ENCODE assay signal across 24 cellular contexts in the genomic region with DNA sequence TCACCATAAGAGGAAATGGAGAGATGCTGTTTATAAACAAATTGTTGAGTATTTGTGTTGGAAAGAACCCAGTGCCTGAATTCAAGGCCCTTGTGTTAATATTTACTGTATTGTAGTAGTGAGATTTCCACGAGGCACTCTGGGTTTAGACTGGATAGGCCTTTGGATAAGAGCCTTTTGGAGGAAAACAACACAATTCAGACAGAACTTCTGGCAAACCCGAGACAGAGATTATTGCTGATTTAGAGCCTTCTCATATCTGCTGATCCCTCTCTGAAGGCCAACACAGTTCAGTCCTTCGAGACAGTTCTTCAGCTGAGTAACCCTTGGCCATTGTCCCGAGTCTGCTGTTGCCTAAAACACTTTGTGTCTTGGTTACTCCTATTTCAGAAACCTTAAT. TPM values are rescaled to one million over a fixed set of nuclear protein-coding genes. Genes with fewer than 3 reads are reported as not detected.
DNase-seq lines count a peak whose midpoint lies in the region; ATAC-seq, FAIRE-seq and TF ChIP-seq lines count a peak whose summit lies in the region.
"Had no signal": no experiment of that assay in that cellular context is flagged by ENCODE, and none has a peak within 500 bp of the region (broad histone marks: within the 10 kb centered on the region; RNA-seq: fewer than 3 reads in every experiment).

No MANE protein-coding gene starts in this region.

- TF ChIP-seq CTCF in astrocyte (IDR thresholded peaks at IDR 0.05; ENCODE audit: insufficient read depth, low read depth, low read length) (no peak), gastroesophageal sphincter (IDR thresholded peaks at IDR 0.05) (no peak), mucosa of descending colon (IDR thresholded peaks at IDR 0.05) (no peak), thoracic aorta (IDR thresholded peaks at IDR 0.05) (no peak), WERI-Rb-1 (IDR thresholded peaks at IDR 0.05; ENCODE audit: low read depth, low read length) (no peak), progenitor cell of endocrine pancreas (IDR thresholded peaks at IDR 0.05; ENCODE audit: unreplicated experiment) (no peak)

- DNase-seq in astrocyte (ENCODE audit: low read depth) (no peak), mucosa of descending colon (peak in 1 of 3 donors; percentile 56), thoracic aorta (ENCODE audit: low spot score) (no peak), WERI-Rb-1 (no peak), cortex of kidney (lab: John Stamatoyannopoulos, UW) (no peak), progenitor cell of endocrine pancreas (ENCODE audit: low spot score, unreplicated experiment) (no peak)
- DNase-seq: activated CD4-positive, CD25-positive, alpha-beta regulatory T cell; activated CD8-positive, alpha-beta T cell treated with anti-CD3 and anti-CD28 coated beads, Interleukin-2, amount 10 ng/mL, durations not matched to agents 7 days and 5 days; activated T-cell treated with anti-CD3 and anti-CD28 coated beads, Interleukin-2, amount 50 U/mL, for 48 hours; brain microvascular endothelial cell; CD8-positive, alpha-beta T cell; DMS53; dorsolateral prefrontal cortex; head of caudate nucleus; NCI-H1417 treated with DMSO at 0.1 percent for 48 hours; NCI-H446; SIG-M5 had no signal

- H3K27me3 Mint-ChIP-seq in astrocyte (ENCODE audit: low read depth, unreplicated experiment) (no peaks in the 10 kb centered on the region), progenitor cell of endocrine pancreas (no peaks in the 10 kb centered on the region)
- H3K27me3 Mint-ChIP-seq: stimulated activated naive CD8-positive, alpha-beta T cell treated with anti-CD3 and anti-CD28 coated beads, Interleukin-15, Interleukin-2, amounts not matched to agents 100 ng/mL and 50 ng/mL, for 24 hours had no signal

- H3K36me3 ChIP-seq in astrocyte (ENCODE audit: insufficient read depth, low read length): peaks cover 10% of the 10 kb centered on the region
- H3K36me3 ChIP-seq in gastroesophageal sphincter: peaks cover 0 to 8% of the 10 kb centered on the region in 2 donors
- no peaks in the 10 kb centered on the region for H3K36me3 ChIP-seq in mucosa of descending colon (ENCODE audit: low read depth)
- peaks cover 36% of the 10 kb centered on the region for H3K36me3 ChIP-seq in thoracic aorta
- peaks cover 7% of the 10 kb centered on the region for H3K36me3 ChIP-seq in WERI-Rb-1

- H3K4me1 ChIP-seq in astrocyte (ENCODE audit: insufficient read depth, low read length) (peaks cover 52% of the 10 kb centered on the region), gastroesophageal sphincter (peaks cover 0 to 26% (median 3%) of the 10 kb centered on the region in 3 donors), mucosa of descending colon (ENCODE audit: low read depth) (no peaks in the 10 kb centered on the region), thoracic aorta (ENCODE audit: control insufficient read depth in 1 of 2, low read depth in 2 of 2) (peaks cover 66 to 100% of the 10 kb centered on the region in 2 donors)

- TF ChIP-seq EP300 in gastroesophageal sphincter (IDR thresholded peaks at IDR 0.05): no peak

- ATAC-seq in gastroesophageal sphincter (peak; percentile 37), mucosa of descending colon (peak; percentile 28), thoracic aorta (ENCODE audit: insufficient number of reproducible peaks, low FRiP score, low read depth) (no peak), HG02970 (IDR thresholded peaks at IDR 0.05; ENCODE audit: low FRiP score, unreplicated experiment) (no peak)
- ATAC-seq: activated CD8-positive, alpha-beta T cell treated with anti-CD3 and anti-CD28 coated beads, Interleukin-2, amount 10 ng/mL, durations not matched to agents 7 days and 5 days; CD8-positive, alpha-beta T cell had no signal

- H3K9me3 Mint-ChIP-seq in astrocyte (ENCODE audit: unreplicated experiment) (no peaks in the 10 kb centered on the region), progenitor cell of endocrine pancreas (ENCODE audit: low read depth) (no peaks in the 10 kb centered on the region)
- H3K9me3 Mint-ChIP-seq: activated naive CD4-positive, alpha-beta T cell treated with anti-CD3 and anti-CD28 coated beads, Interleukin-2, amount 50 U/mL, for 24 hours; CD8-positive, alpha-beta T cell; neural crest cell; stimulated activated naive CD8-positive, alpha-beta T cell treated with anti-CD3 and anti-CD28 coated beads, Interleukin-15, Interleukin-2, amounts not matched to agents 100 ng/mL and 50 ng/mL, for 24 hours; T-helper 1 cell treated with Interleukin-12 subunit alpha and Interleukin-12 subunit beta and Interleukin-4 antibody, amounts not matched to agents 30 μg/mL and 1 μg/mL, for 36 hours had no signal

- H3K27ac ChIP-seq in astrocyte (ENCODE audit: low read depth, low read length) (no peak overlapping the region), gastroesophageal sphincter (no peak overlapping the region), thoracic aorta (peak overlapping the region; percentile 60 to 81), WERI-Rb-1 (no peak overlapping the region)
- H3K27ac ChIP-seq: brain microvascular endothelial cell, dorsolateral prefrontal cortex had no signal

- TF ChIP-seq POLR2A in gastroesophageal sphincter (IDR thresholded peaks at IDR 0.05): no peak

- H3K27me3 ChIP-seq in astrocyte (ENCODE audit: insufficient read depth, low read length) (no peaks in the 10 kb centered on the region), gastroesophageal sphincter (no peaks in the 10 kb centered on the region), thoracic aorta (replicated peaks; ENCODE audit: insufficient read depth) (no peaks in the 10 kb centered on the region), WERI-Rb-1 (ENCODE audit: insufficient read depth, low read depth, severe bottlenecking) (no peaks in the 10 kb centered on the region)
- H3K27me3 ChIP-seq: brain microvascular endothelial cell, dorsolateral prefrontal cortex had no signal

- peak overlapping the region; percentile 51 for H3K4me3 Mint-ChIP-seq in astrocyte (ENCODE audit: unreplicated experiment)
- no peak overlapping the region for H3K4me3 Mint-ChIP-seq in progenitor cell of endocrine pancreas (ENCODE audit: low read depth)
- H3K4me3 Mint-ChIP-seq: activated CD8-positive, alpha-beta T cell treated with anti-CD3 and anti-CD28 coated beads, Interleukin-2, amount 10 ng/mL, durations not matched to agents 7 days and 5 days; activated naive CD4-positive, alpha-beta T cell treated with anti-CD3 and anti-CD28 coated beads, Interleukin-2, amount 50 U/mL, for 24 hours; CD8-positive, alpha-beta T cell; neural crest cell; stimulated activated naive CD8-positive, alpha-beta T cell treated with anti-CD3 and anti-CD28 coated beads, Interleukin-15, Interleukin-2, amounts not matched to agents 100 ng/mL and 50 ng/mL, for 24 hours; T-helper 1 cell treated with Interleukin-12 subunit alpha and Interleukin-12 subunit beta and Interleukin-4 antibody, amounts not matched to agents 30 μg/mL and 1 μg/mL, for 36 hours had no signal

- no peaks in the 10 kb centered on the region for H3K79me2 ChIP-seq in astrocyte (ENCODE audit: insufficient read depth, low read length)

- H2AFZ ChIP-seq in astrocyte (ENCODE audit: low read depth, low read length): no peak overlapping the region

- H3K4me1 Mint-ChIP-seq in astrocyte (ENCODE audit: low read depth, unreplicated experiment) (peaks cover 68% of the 10 kb centered on the region), progenitor cell of endocrine pancreas (ENCODE audit: low read depth) (no peaks in the 10 kb centered on the region)
- H3K4me1 Mint-ChIP-seq: activated naive CD4-positive, alpha-beta T cell treated with anti-CD3 and anti-CD28 coated beads, Interleukin-2, amount 50 U/mL, for 24 hours had no signal

- WGBS in gastroesophageal sphincter (ENCODE audit: low coverage in 1 of 2), 2 donors: 43 to 60% methylated on average over 3 to 4 of the region's 4 CpGs

- H4K20me1 ChIP-seq in astrocyte (ENCODE audit: insufficient read depth, low read length): no peaks in the 10 kb centered on the region

- H3K9me3 ChIP-seq in astrocyte (ENCODE audit: insufficient read depth, low read depth, low read length) (no peaks in the 10 kb centered on the region), gastroesophageal sphincter (no peaks in the 10 kb centered on the region), mucosa of descending colon (no peaks in the 10 kb centered on the region), thoracic aorta (no peaks in the 10 kb centered on the region), WERI-Rb-1 (ENCODE audit: severe bottlenecking) (no peaks in the 10 kb centered on the region)

- no peak for FAIRE-seq in astrocyte (lab: Jason Lieb, UNC)
- FAIRE-seq: islet of Langerhans had no signal

- intact Hi-C loops in mucosa of descending colon (cut with DNase I, micrococcal nuclease): no loop called here

- H3K4me2 ChIP-seq in astrocyte (ENCODE audit: low read length): no peak overlapping the region

- peaks cover 22% of the 10 kb centered on the region for H3K36me3 Mint-ChIP-seq in astrocyte (ENCODE audit: low read depth, unreplicated experiment)
- H3K36me3 Mint-ChIP-seq in progenitor cell of endocrine pancreas (ENCODE audit: insufficient read depth): peaks cover 10% of the 10 kb centered on the region
- H3K36me3 Mint-ChIP-seq: activated naive CD4-positive, alpha-beta T cell treated with anti-CD3 and anti-CD28 coated beads, Interleukin-2, amount 50 U/mL, for 24 hours; CD8-positive, alpha-beta T cell had no signal

- no peak overlapping the region for H3K9ac ChIP-seq in astrocyte (ENCODE audit: low read length)

- peak overlapping the region; percentile 94 for H3K27ac Mint-ChIP-seq in astrocyte (ENCODE audit: unreplicated experiment)
- H3K27ac Mint-ChIP-seq in progenitor cell of endocrine pancreas: no peak overlapping the region
- H3K27ac Mint-ChIP-seq: activated CD8-positive, alpha-beta T cell treated with anti-CD3 and anti-CD28 coated beads, Interleukin-2, amount 10 ng/mL, durations not matched to agents 7 days and 5 days; activated naive CD4-positive, alpha-beta T cell treated with anti-CD3 and anti-CD28 coated beads, Interleukin-2, amount 50 U/mL, for 24 hours; CD8-positive, alpha-beta T cell; stimulated activated naive CD8-positive, alpha-beta T cell treated with anti-CD3 and anti-CD28 coated beads, Interleukin-15, Interleukin-2, amounts not matched to agents 100 ng/mL and 50 ng/mL, for 24 hours; T-helper 1 cell treated with Interleukin-12 subunit alpha and Interleukin-12 subunit beta and Interleukin-4 antibody, amounts not matched to agents 30 μg/mL and 1 μg/mL, for 36 hours had no signal

- H3K4me3 ChIP-seq in astrocyte (ENCODE audit: insufficient read depth, low read depth, low read length): no peak overlapping the region
- no peak overlapping the region for H3K4me3 ChIP-seq in gastroesophageal sphincter
- no peak overlapping the region for H3K4me3 ChIP-seq in mucosa of descending colon
- no peak overlapping the region for H3K4me3 ChIP-seq in thoracic aorta
- H3K4me3 ChIP-seq in WERI-Rb-1 (ENCODE audit: low read depth, low read length): no peak overlapping the region
- H3K4me3 ChIP-seq: dorsolateral prefrontal cortex had no signal

RNA-seq across cellular contexts. Expression of gene LMCD1, which starts 55.7 kb away (rescaled TPM):
- total RNA-seq in astrocyte (374 and 437 TPM in 2 replicates), gastroesophageal sphincter (100 to 1,000 TPM in 2 of 4 donors, 10 to 100 TPM in 2; 17.6 to 318 (median 136) TPM), mucosa of descending colon (1 to 10 TPM; 5.1 to 9.7 (median 7.2) TPM), thoracic aorta (100 to 1,000 TPM; 813 to 852 TPM), progenitor cell of endocrine pancreas (24.3 and 26.1 TPM in 2 replicates)

Comparison
In these comparisons a context has a peak if more than half of its experiments do, and no peak if none do; other contexts are left out.
1. H3K27ac ChIP-seq: peak in thoracic aorta (2 of 2); none in astrocyte (single experiment), gastroesophageal sphincter (0 of 4) and WERI-Rb-1 (single experiment).
2. ATAC-seq: peak in gastroesophageal sphincter (single experiment) and mucosa of descending colon (single experiment); none in thoracic aorta (single experiment) and HG02970 (single experiment).